In the genomic region with DNA sequence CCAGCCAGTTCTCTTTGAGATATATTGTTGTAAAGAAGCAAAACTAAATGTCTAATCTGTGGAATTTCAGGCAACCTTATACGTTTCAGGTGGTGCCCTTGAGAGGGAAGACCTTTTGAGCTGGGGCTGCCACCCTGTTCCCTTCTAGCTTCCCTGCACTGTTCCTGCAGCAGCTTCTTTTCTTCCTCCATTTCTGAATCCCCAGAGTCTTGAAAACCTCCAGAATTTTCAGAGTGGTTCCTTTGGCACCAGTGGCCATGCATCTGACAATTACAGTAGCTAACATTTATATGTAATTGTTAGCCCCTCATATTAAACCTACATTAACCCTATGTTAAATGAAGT, we compare ENCODE assay signal across 1 cellular context.
TF ChIP-seq lines count a peak whose summit lies in the region.

No MANE protein-coding gene starts in this region.

TF ChIP-seq in liver, 16 proteins besides CTCF, POLR2A, EP300 and RAD21 (continued from another document):
- TF ChIP-seq, protein P1, sequence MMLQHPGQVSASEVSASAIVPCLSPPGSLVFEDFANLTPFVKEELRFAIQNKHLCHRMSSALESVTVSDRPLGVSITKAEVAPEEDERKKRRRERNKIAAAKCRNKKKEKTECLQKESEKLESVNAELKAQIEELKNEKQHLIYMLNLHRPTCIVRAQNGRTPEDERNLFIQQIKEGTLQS (IDR thresholded peaks at IDR 0.05): no peak
- TF ChIP-seq YY1 (IDR thresholded peaks at IDR 0.05): no peak
